16 cellular contexts compared by ENCODE assay signal in genomic region chr2:231050018-231050901, GRCh38. TPM values are rescaled to one million over a fixed set of nuclear protein-coding genes. Genes with fewer than 3 reads are reported as not detected.
DNase-seq lines count a peak whose midpoint lies in the region; ATAC-seq and TF ChIP-seq lines count a peak whose summit lies in the region.
"Had no signal": no experiment of that assay in that cellular context is flagged by ENCODE, and none has a peak within 500 bp of the region (broad histone marks: within the 10 kb centered on the region; RNA-seq: fewer than 3 reads in every experiment).

No MANE protein-coding gene starts in this region.

- H3K4me3 ChIP-seq in AG10803 (ENCODE audit: low read length): no peak overlapping the region
- H3K4me3 ChIP-seq: SJSA1, suprapubic skin had no signal

- H3K9me3 Mint-ChIP-seq in nephron progenitor cell: no peaks in the 10 kb centered on the region
- H3K9me3 Mint-ChIP-seq: naive thymus-derived CD8-positive, alpha-beta T cell had no signal

- TF ChIP-seq CTCF in AG10803 (conservative IDR thresholded peaks at IDR 0.05; ENCODE audit: low read length) (no peak), nephron progenitor cell (IDR thresholded peaks at IDR 0.05) (no peak)

- no peaks in the 10 kb centered on the region for H3K36me3 Mint-ChIP-seq in nephron progenitor cell (ENCODE audit: low read depth)
- H3K36me3 Mint-ChIP-seq: naive thymus-derived CD8-positive, alpha-beta T cell had no signal

- peak; percentile 17 for DNase-seq in AG10803 (ENCODE audit: low read depth)
- DNase-seq in NCI-H69 (lab: John Stamatoyannopoulos, UW): peak; percentile 25
- DNase-seq in globus pallidus (ENCODE audit: low spot score): peak; percentile 62
- no peak for DNase-seq in nephron progenitor cell
- no peak for DNase-seq in NCI-H2029 treated with DMSO at 0.1 percent for 48 hours (lab: John Stamatoyannopoulos, UW)
- no peak for DNase-seq in mesenteric fat pad (ENCODE audit: low spot score)
- DNase-seq in hepatic stellate cell (ENCODE audit: low spot score): no peak
- DNase-seq: aorta; foreskin keratinocyte; naive thymus-derived CD8-positive, alpha-beta T cell; NCI-H2171 had no signal

- H3K4me1 Mint-ChIP-seq in nephron progenitor cell: peaks cover 15% of the 10 kb centered on the region

- peak overlapping the region; percentile 59 for H3K27ac Mint-ChIP-seq in nephron progenitor cell
- H3K27ac Mint-ChIP-seq: naive thymus-derived CD8-positive, alpha-beta T cell had no signal

- no peak for ATAC-seq in HG02884 (IDR thresholded peaks at IDR 0.05; ENCODE audit: unreplicated experiment)
- ATAC-seq: foreskin keratinocyte; HCT116; naive thymus-derived CD8-positive, alpha-beta T cell had no signal

- no peak overlapping the region for H3K4me3 Mint-ChIP-seq in nephron progenitor cell

- H3K27me3 Mint-ChIP-seq in nephron progenitor cell (ENCODE audit: low read depth, poor library complexity): peaks cover 45% of the 10 kb centered on the region

RNA-seq across cellular contexts. Expression of gene PSMD1, which starts 6.4 kb away (rescaled TPM):
- total RNA-seq in mesenteric fat pad: 101 TPM

RNA-seq across cellular contexts. Expression of gene C2orf72, which starts 12.9 kb away (rescaled TPM):
- total RNA-seq in mesenteric fat pad: not detected
- total RNA-seq: foreskin keratinocyte; MCF 10A; naive thymus-derived CD8-positive, alpha-beta T cell; SJSA1 had no signal

RNA-seq across cellular contexts. Expression of gene SPATA3, which starts 54.3 kb away (rescaled TPM):
- not detected for total RNA-seq in mesenteric fat pad
- total RNA-seq: aorta; foreskin keratinocyte; MCF 10A; naive thymus-derived CD8-positive, alpha-beta T cell; SJSA1; suprapubic skin had no signal

Comparison
In these comparisons a context has a peak if more than half of its experiments do, and no peak if none do; other contexts are left out.
1. DNase-seq: peak in AG10803 (single experiment), NCI-H69 (single experiment) and globus pallidus (single experiment); none in nephron progenitor cell (single experiment), NCI-H2029 treated with DMSO at 0.1 percent for 48 hours (single experiment), mesenteric fat pad (single experiment) and hepatic stellate cell (single experiment).